Comparison of ENCODE assay signal across 26 cellular contexts in genomic region chr3:82633319-82633718, GRCh38.
"Had no signal": no experiment of that assay in that cellular context is flagged by ENCODE, and none has a peak within 500 bp of the region (broad histone marks: within the 10 kb centered on the region; RNA-seq: fewer than 3 reads in every experiment).

No MANE protein-coding gene starts in this region.

- H3K9me3 Mint-ChIP-seq: activated naive CD4-positive, alpha-beta T cell treated with anti-CD3 and anti-CD28 coated beads, Interleukin-2, amount 50 U/mL, for 24 hours had no signal

- H3K27me3 Mint-ChIP-seq: activated CD8-positive, alpha-beta T cell treated with anti-CD3 and anti-CD28 coated beads for 36 hours; activated naive CD4-positive, alpha-beta T cell treated with anti-CD3 and anti-CD28 coated beads, Interleukin-2, amount 50 U/mL, for 24 hours; activated naive CD8-positive, alpha-beta T cell treated with anti-CD3 and anti-CD28 coated beads, Interleukin-2, amount 50 U/mL, for 24 hours; activated T-helper 17 cell treated with anti-CD3 and anti-CD28 coated beads, Interleukin-2, amount 50 U/mL, for 72 hours; central memory CD8-positive, alpha-beta T cell; naive B cell had no signal

- H3K79me2 ChIP-seq: parathyroid adenoma had no signal

- H3K4me1 ChIP-seq: esophagus muscularis mucosa, foreskin keratinocyte, heart right ventricle, parathyroid adenoma, psoas muscle, spleen, testis, transverse colon had no signal

- H3K9ac ChIP-seq: parathyroid adenoma had no signal

- H3K27ac Mint-ChIP-seq: activated CD8-positive, alpha-beta T cell treated with anti-CD3 and anti-CD28 coated beads for 36 hours; activated naive CD4-positive, alpha-beta T cell treated with anti-CD3 and anti-CD28 coated beads, Interleukin-2, amount 50 U/mL, for 24 hours; activated naive CD8-positive, alpha-beta T cell treated with anti-CD3 and anti-CD28 coated beads, Interleukin-2, amount 50 U/mL, for 24 hours; activated T-helper 17 cell treated with anti-CD3 and anti-CD28 coated beads, Interleukin-2, amount 50 U/mL, for 72 hours; mesothelial cell of epicardium; naive B cell had no signal

- DNase-seq: activated CD4-positive, alpha-beta T cell treated with anti-CD3 and anti-CD28 coated beads for 1 hour; activated CD4-positive, alpha-beta T cell treated with anti-CD3 and anti-CD28 coated beads, Interleukin-2, amount 50 U/mL, for 1 hour; activated CD8-positive, alpha-beta T cell treated with anti-CD3 and anti-CD28 coated beads for 36 hours; activated naive CD8-positive, alpha-beta T cell treated with anti-CD3 and anti-CD28 coated beads, Interleukin-2, amount 50 U/mL, for 24 hours; activated T-cell treated with anti-CD3 and anti-CD28 coated beads, Interleukin-2, amount 50 U/mL, for 4 hours; amygdala; dermis blood vessel endothelial cell; effector CD4-positive, alpha-beta T cell; foreskin keratinocyte; heart right ventricle; islet precursor cell; left ventricle myocardium superior; naive B cell; occipital lobe; psoas muscle; spleen; stimulated activated naive CD4-positive, alpha-beta T cell treated with Interleukin-2 at 50 U/mL for 16 hours; testis; transverse colon; WERI-Rb-1 had no signal

- H3K4me3 Mint-ChIP-seq: activated CD8-positive, alpha-beta T cell treated with anti-CD3 and anti-CD28 coated beads for 36 hours; activated naive CD4-positive, alpha-beta T cell treated with anti-CD3 and anti-CD28 coated beads, Interleukin-2, amount 50 U/mL, for 24 hours; activated naive CD8-positive, alpha-beta T cell treated with anti-CD3 and anti-CD28 coated beads, Interleukin-2, amount 50 U/mL, for 24 hours; activated T-cell treated with anti-CD3 and anti-CD28 coated beads, Interleukin-2, amount 50 U/mL, for 4 hours; activated T-helper 17 cell treated with anti-CD3 and anti-CD28 coated beads, Interleukin-2, amount 50 U/mL, for 72 hours; central memory CD8-positive, alpha-beta T cell; mesothelial cell of epicardium; naive B cell had no signal

- H3K27me3 ChIP-seq: esophagus muscularis mucosa, foreskin keratinocyte, heart right ventricle, spleen, testis, transverse colon had no signal

- H2AFZ ChIP-seq: parathyroid adenoma had no signal

- H3K4me1 Mint-ChIP-seq: activated naive CD4-positive, alpha-beta T cell treated with anti-CD3 and anti-CD28 coated beads, Interleukin-2, amount 50 U/mL, for 24 hours; activated naive CD8-positive, alpha-beta T cell treated with anti-CD3 and anti-CD28 coated beads, Interleukin-2, amount 50 U/mL, for 24 hours; activated T-helper 17 cell treated with anti-CD3 and anti-CD28 coated beads, Interleukin-2, amount 50 U/mL, for 72 hours; central memory CD8-positive, alpha-beta T cell; mesothelial cell of epicardium; naive B cell had no signal

- ATAC-seq: activated CD8-positive, alpha-beta T cell treated with anti-CD3 and anti-CD28 coated beads for 36 hours; activated naive CD8-positive, alpha-beta T cell treated with anti-CD3 and anti-CD28 coated beads, Interleukin-2, amount 50 U/mL, for 24 hours; activated T-cell treated with anti-CD3 and anti-CD28 coated beads, Interleukin-2, amount 50 U/mL, for 4 hours; activated T-helper 17 cell treated with anti-CD3 and anti-CD28 coated beads, Interleukin-2, amount 50 U/mL, for 72 hours; foreskin keratinocyte; heart right ventricle; left ventricle myocardium superior; psoas muscle had no signal

- H3K4me3 ChIP-seq: esophagus muscularis mucosa, heart right ventricle, psoas muscle, spleen, testis, transverse colon had no signal

- H3K27ac ChIP-seq: esophagus muscularis mucosa, foreskin keratinocyte, heart right ventricle, parathyroid adenoma, psoas muscle, spleen, testis, transverse colon, WERI-Rb-1 had no signal

- H3K36me3 Mint-ChIP-seq: activated naive CD4-positive, alpha-beta T cell treated with anti-CD3 and anti-CD28 coated beads, Interleukin-2, amount 50 U/mL, for 24 hours; mesothelial cell of epicardium; naive B cell had no signal

- H3K9me3 ChIP-seq: esophagus muscularis mucosa, psoas muscle, testis had no signal

- H3K36me3 ChIP-seq: esophagus muscularis mucosa, heart right ventricle, spleen, transverse colon, WERI-Rb-1 had no signal
